ENCODE assay signal across 8 cellular contexts in the genomic region with DNA sequence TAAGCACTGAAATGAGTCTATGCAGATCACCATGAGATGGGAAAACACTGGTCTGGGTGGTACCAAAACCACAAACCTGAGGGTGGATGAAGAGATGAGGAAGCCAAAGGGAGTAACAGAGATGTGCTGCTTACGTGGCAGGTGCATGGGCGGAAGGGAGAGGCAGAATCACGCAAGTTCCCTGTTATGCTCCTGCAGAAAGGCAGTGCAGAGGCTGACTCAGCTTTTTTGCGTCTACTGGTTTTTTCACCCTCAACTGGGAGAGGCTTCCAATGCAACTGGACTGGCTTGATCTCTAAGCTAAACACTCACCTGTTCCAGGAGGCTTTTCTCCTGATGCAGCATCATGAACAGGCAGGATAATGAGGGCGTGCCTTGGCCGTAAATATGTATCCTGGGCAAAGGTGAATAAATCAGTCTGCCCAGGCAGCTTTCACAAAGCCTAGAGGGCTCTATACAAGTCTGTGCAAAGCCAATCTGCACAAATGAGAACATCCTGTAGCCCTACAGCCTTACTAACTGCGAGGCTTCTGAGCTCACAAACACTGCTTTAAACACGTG.
DNase-seq lines count a peak whose midpoint lies in the region; ATAC-seq and TF ChIP-seq lines count a peak whose summit lies in the region.

No MANE protein-coding gene starts in this region.

- H3K9ac ChIP-seq in mammary epithelial cell (ENCODE audit: insufficient read depth, low read length): peak overlapping the region; percentile 62

- H2AFZ ChIP-seq in GM23338: no peak overlapping the region
- peak overlapping the region; percentile 14 for H2AFZ ChIP-seq in mammary epithelial cell (ENCODE audit: low read depth, low read length)

- POLR2A ChIA-PET in CD8-positive, alpha-beta T cell (lab: Charles Lee): interaction anchor here (0.9 to 5.0 kb wide), 5 partner anchors 11 to 27 kb away, joined by 3 to 29 read pairs (median 7); no protein-coding TSS in a partner anchor

- peaks cover 91% of the 10 kb centered on the region for H3K4me1 Mint-ChIP-seq in CD8-positive, alpha-beta T cell (ENCODE audit: low read depth)
- peaks cover 8% of the 10 kb centered on the region; the same call in 2 of the 3 replicates for H3K4me1 Mint-ChIP-seq in GM23338
- peaks cover 49% of the 10 kb centered on the region for H3K4me1 Mint-ChIP-seq in T-helper 17 cell

- H3K9me3 ChIP-seq in CD8-positive, alpha-beta T cell (ENCODE audit: low read length): no peaks in the 10 kb centered on the region
- H3K9me3 ChIP-seq in T-helper 17 cell (ENCODE audit: control insufficient read depth, low read length, poor library complexity, severe bottlenecking) (no peaks in the 10 kb centered on the region), mammary epithelial cell (replicated peaks; ENCODE audit: insufficient read depth, low read length) (no peaks in the 10 kb centered on the region)

- peaks cover 7% of the 10 kb centered on the region for H3K36me3 ChIP-seq in CD8-positive, alpha-beta T cell (ENCODE audit: insufficient read depth, low read length)
- H3K36me3 ChIP-seq in GM23338 (ENCODE audit: insufficient read depth): no peaks in the 10 kb centered on the region
- H3K36me3 ChIP-seq in mammary epithelial cell (ENCODE audit: insufficient read depth, low read length): no peaks in the 10 kb centered on the region
- H3K36me3 ChIP-seq in H7 (replicated peaks; ENCODE audit: control insufficient read depth, insufficient read depth, low read length): no peaks in the 10 kb centered on the region

- TF ChIP-seq CTCF in CD8-positive, alpha-beta T cell (IDR thresholded peaks at IDR 0.05): no peak
- TF ChIP-seq CTCF in GM23338 (conservative IDR thresholded peaks at IDR 0.05; ENCODE audit: low read depth in 2 of 2) (no peak), mammary epithelial cell (conservative IDR thresholded peaks at IDR 0.05 in 1 of 2, IDR thresholded peaks at IDR 0.05 in 1 of 2; ENCODE audit: extremely low read depth in 1 of 2, insufficient read depth in 1 of 2, low read depth in 1 of 2, low read length in 2 of 2) (no peak)

- peak; percentile 50 for ATAC-seq in CD8-positive, alpha-beta T cell
- ATAC-seq in GM23338: no peak
- peak; percentile 73 for ATAC-seq in T-helper 17 cell

- DNase-seq in CD8-positive, alpha-beta T cell: peak in 5 of 7 experiments; percentile 19 to 80 (median 64)
- DNase-seq in GM23338 (ENCODE audit: low spot score): no peak
- peak in 1 of 3 donors; percentile 8 for DNase-seq in T-helper 17 cell
- peak; percentile 97 for DNase-seq in mammary epithelial cell
- peak; percentile 34 for DNase-seq in stimulated activated CD8-positive, alpha-beta memory T cell treated with anti-CD3 and anti-CD28 coated beads, Interleukin-15, amount 100 ng/mL, for 24 hours (ENCODE audit: low read depth)
- DNase-seq in SK-N-DZ (ENCODE audit: low spot score): no peak
- no peak for DNase-seq in H7
- no peak for DNase-seq in HUDEP-2 (lab: John Stamatoyannopoulos, UW; ENCODE audit: unreplicated experiment in 76 of 76)

- peaks cover 92% of the 10 kb centered on the region for H3K4me1 ChIP-seq in CD8-positive, alpha-beta T cell (ENCODE audit: insufficient read depth, low read length)
- H3K4me1 ChIP-seq in GM23338 (ENCODE audit: insufficient read depth) (peaks cover 7% of the 10 kb centered on the region; the same call in 1 of the 2 replicates), mammary epithelial cell (ENCODE audit: insufficient read depth, low read length) (peaks cover 27% of the 10 kb centered on the region)

- H3K4me2 ChIP-seq in GM23338 (no peak overlapping the region), mammary epithelial cell (ENCODE audit: insufficient read depth, low read depth, low read length) (peak overlapping the region; percentile 71)

- 0 out of 2 replicates have a peak, but pooled peaks cover 3% of the 10 kb centered on the region for H4K20me1 ChIP-seq in GM23338 (replicated peaks; ENCODE audit: insufficient read depth)
- no peaks in the 10 kb centered on the region for H4K20me1 ChIP-seq in mammary epithelial cell (ENCODE audit: insufficient read depth, low read length)

- H3K9me2 ChIP-seq in GM23338 (ENCODE audit: insufficient read depth): no peaks in the 10 kb centered on the region

- H3K4me3 Mint-ChIP-seq in CD8-positive, alpha-beta T cell: peak overlapping the region; percentile 63
- no peak overlapping the region for H3K4me3 Mint-ChIP-seq in GM23338
- peak overlapping the region; percentile 59 for H3K4me3 Mint-ChIP-seq in T-helper 17 cell

- 4% methylated on average over 8 of the region's 8 CpGs for WGBS in mammary epithelial cell (ENCODE audit: low coverage, missing lambda C conversion rate)

- peak overlapping the region; percentile 21 for H3K4me3 ChIP-seq in CD8-positive, alpha-beta T cell (ENCODE audit: low read depth, low read length)
- H3K4me3 ChIP-seq in GM23338: no peak overlapping the region
- no peak overlapping the region for H3K4me3 ChIP-seq in mammary epithelial cell (replicated peaks in 1 of 3; ENCODE audit: insufficient read depth in 1 of 3, low read depth in 2 of 3, low read length in 3 of 3)
- no peak overlapping the region for H3K4me3 ChIP-seq in H7 (ENCODE audit: insufficient read depth, low read depth, low read length)

- dilution Hi-C loops in mammary epithelial cell (cut with HindIII; ENCODE audit: low sequenced_read_pairs): no loop called here

- H3K27me3 Mint-ChIP-seq in CD8-positive, alpha-beta T cell (ENCODE audit: low read depth): no peaks in the 10 kb centered on the region
- H3K27me3 Mint-ChIP-seq in GM23338 (ENCODE audit: insufficient read depth, low read depth, poor library complexity) (no peaks in the 10 kb centered on the region), T-helper 17 cell (no peaks in the 10 kb centered on the region)

- H3K27ac ChIP-seq in CD8-positive, alpha-beta T cell (ENCODE audit: low read depth, low read length): peak overlapping the region; percentile 57
- no peak overlapping the region for H3K27ac ChIP-seq in GM23338 (ENCODE audit: low read depth)
- H3K27ac ChIP-seq in mammary epithelial cell (ENCODE audit: insufficient read depth, low read depth, low read length): peak overlapping the region; percentile 84

- peaks cover 55% of the 10 kb centered on the region for H3K36me3 Mint-ChIP-seq in CD8-positive, alpha-beta T cell
- H3K36me3 Mint-ChIP-seq in GM23338 (ENCODE audit: low read depth) (peaks cover 5% of the 10 kb centered on the region), T-helper 17 cell (ENCODE audit: low read depth) (peaks cover 6% of the 10 kb centered on the region)

- no TSS peak for BruUV-seq in mammary epithelial cell (replicated peaks; lab: Mats Ljungman, UMichigan)

- H3K27me3 ChIP-seq in CD8-positive, alpha-beta T cell (ENCODE audit: insufficient read depth, low read length): no peaks in the 10 kb centered on the region
- H3K27me3 ChIP-seq in GM23338 (ENCODE audit: insufficient read depth) (no peaks in the 10 kb centered on the region), mammary epithelial cell (ENCODE audit: insufficient read depth, low read length) (no peaks in the 10 kb centered on the region), H7 (ENCODE audit: control insufficient read depth, insufficient read depth, low read length) (no peaks in the 10 kb centered on the region)

- H3K27ac Mint-ChIP-seq in CD8-positive, alpha-beta T cell: peak overlapping the region; percentile 94
- H3K27ac Mint-ChIP-seq in GM23338 (peak overlapping the region; percentile 8; the same call in 1 of the 2 replicates), T-helper 17 cell (peak overlapping the region; percentile 90)

- no peaks in the 10 kb centered on the region for H3K9me3 Mint-ChIP-seq in CD8-positive, alpha-beta T cell
- no peaks in the 10 kb centered on the region for H3K9me3 Mint-ChIP-seq in GM23338

- H3F3A ChIP-seq in GM23338 (replicated peaks; ENCODE audit: low read depth): no peaks in the 10 kb centered on the region

- intact Hi-C loops in CD8-positive, alpha-beta T cell (cut with DNase I, micrococcal nuclease): loop anchor here (1.0 to 2.0 kb wide), 4 partner anchors 14 to 42 kb away; no protein-coding TSS in a partner anchor
- intact Hi-C loops in mammary epithelial cell (cut with micrococcal nuclease): loop anchor here (1.0 to 10.0 kb wide), 4 partner anchors 21 to 1925 kb away; a partner anchor contains a TSS

- in situ Hi-C loops in mammary epithelial cell (cut with MboI; ENCODE audit: low sequenced_read_pairs in 2 of 2): no loop called here

- CTCF ChIA-PET in CD8-positive, alpha-beta T cell (lab: Charles Lee): interaction anchor here (0.8 to 3.2 kb wide), 5 partner anchors 11 to 28 kb away, joined by 3 to 17 read pairs (median 3); no protein-coding TSS in a partner anchor
- CTCF ChIA-PET in mammary epithelial cell (lab: Charles Lee; ENCODE audit: low non-redundant PET): interaction anchor here (0.6 kb wide), 1 partner anchor 819 kb away, joined by 3 read pairs; no protein-coding TSS in a partner anchor

- peaks cover 25% of the 10 kb centered on the region for H3K79me2 ChIP-seq in GM23338 (replicated peaks; ENCODE audit: insufficient read depth)
- H3K79me2 ChIP-seq in mammary epithelial cell (ENCODE audit: insufficient read depth, low read length): peaks cover 44% of the 10 kb centered on the region

TF ChIP-seq in GM23338, 12 proteins besides CTCF, POLR2A, EP300 and RAD21 (continues in another document):
- TF ChIP-seq JUNB (IDR thresholded peaks at IDR 0.05; ENCODE audit: unreplicated experiment): no peak

Comparison
In these comparisons a context has a peak if more than half of its experiments do, and no peak if none do; other contexts are left out.
1. DNase-seq: peak in CD8-positive, alpha-beta T cell (5 of 7), mammary epithelial cell (single experiment) and stimulated activated CD8-positive, alpha-beta memory T cell treated with anti-CD3 and anti-CD28 coated beads, Interleukin-15, amount 100 ng/mL, for 24 hours (single experiment); none in GM23338 (single experiment), SK-N-DZ (single experiment), H7 (single experiment) and HUDEP-2 (0 of 76).
2. H3K27ac Mint-ChIP-seq: peak in every context shown above with its lines; median percentile 94 in CD8-positive, alpha-beta T cell; 90 in T-helper 17 cell; 8 in GM23338.